Comparison of ENCODE assay signal across 8 cellular contexts in the genomic region with DNA sequence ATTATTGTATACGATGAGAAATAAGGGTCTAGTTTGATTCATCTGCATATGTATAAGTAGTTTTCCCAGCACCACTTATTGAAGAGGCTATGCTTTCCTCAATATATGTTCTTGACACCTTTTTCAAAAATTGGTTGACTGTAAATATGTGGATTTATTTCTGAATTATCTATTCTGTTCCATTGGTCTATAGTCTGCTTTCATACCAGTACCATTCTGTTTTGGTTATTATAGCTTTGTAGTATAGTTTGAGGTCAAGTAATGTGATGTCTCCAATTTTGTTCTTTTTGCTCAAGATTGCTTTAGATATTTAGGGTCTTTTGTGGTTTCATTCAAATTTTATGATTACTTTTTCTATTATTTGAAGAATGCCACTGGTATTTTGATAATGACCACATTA.
"Had no signal": no experiment of that assay in that cellular context is flagged by ENCODE, and none has a peak within 500 bp of the region (broad histone marks: within the 10 kb centered on the region; RNA-seq: fewer than 3 reads in every experiment).

No MANE protein-coding gene starts in this region.

- H3K27ac ChIP-seq: GM23248 had no signal

- H2AFZ ChIP-seq: GM23248 had no signal

- H3K36me3 ChIP-seq: HAP-1 had no signal

- H3K27ac Mint-ChIP-seq: IgD-negative memory B cell had no signal

- DNase-seq: GM23248, GOT3, H7, KG1 had no signal

- H3K36me3 Mint-ChIP-seq: IgD-negative memory B cell had no signal

- ATAC-seq: HCT116 had no signal

- H3K9me3 ChIP-seq: HAP-1 had no signal

- H3K9ac ChIP-seq: GM23248 had no signal

- H3K4me3 ChIP-seq: GM23248, HAP-1 had no signal

- H3K4me3 Mint-ChIP-seq: IgD-negative memory B cell had no signal

- FAIRE-seq: HTR-8/SVneo had no signal
